8 cellular contexts compared by ENCODE assay signal in the genomic region with DNA sequence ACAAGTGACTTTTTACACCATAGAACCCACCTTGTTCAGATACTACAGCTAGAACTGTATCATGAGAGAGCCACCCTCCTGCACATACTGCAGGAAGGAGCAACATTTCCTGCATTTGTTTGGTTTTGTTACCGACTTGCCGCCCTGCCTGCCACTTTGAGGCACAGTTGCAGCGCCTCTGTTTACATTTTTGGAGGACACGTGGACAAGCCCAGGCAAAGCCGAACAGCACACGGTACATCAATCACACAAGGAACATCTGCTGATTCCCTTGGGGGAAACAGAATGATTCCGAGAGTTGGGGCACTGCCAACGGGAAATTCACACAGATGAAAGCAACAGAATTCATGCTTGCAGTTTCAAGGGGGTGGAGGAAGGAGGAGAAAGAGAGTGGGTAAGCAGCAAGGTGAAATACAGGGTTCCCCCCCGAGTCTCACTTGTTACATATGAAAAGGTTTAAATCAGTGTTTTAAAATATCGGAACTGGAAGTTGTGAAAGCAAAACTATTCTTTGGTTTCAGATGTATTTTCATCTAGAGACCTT.
DNase-seq lines count a peak whose midpoint lies in the region; ATAC-seq and TF ChIP-seq lines count a peak whose summit lies in the region.

No MANE protein-coding gene starts in this region.

- no peak overlapping the region for H2BK120ac ChIP-seq in neuronal stem cell (ENCODE audit: low read depth, low read length)

- H2AFZ ChIP-seq in neuronal stem cell (ENCODE audit: low read length), result peak overlapping the region; percentile 85

- H2BK12ac ChIP-seq in neuronal stem cell (ENCODE audit: low read length), result no peak overlapping the region

- no peak overlapping the region for H2BK15ac ChIP-seq in neuronal stem cell (ENCODE audit: low read length)

- no peak overlapping the region for H2AK5ac ChIP-seq in neuronal stem cell (ENCODE audit: low read depth, low read length)

- H3K4me3 ChIP-seq in esophagus muscularis mucosa (peak overlapping the region; percentile 33 to 54 (median 42)), neuronal stem cell (ENCODE audit: low read length in 2 of 2) (no peak overlapping the region)

- H3K36me3 ChIP-seq in esophagus muscularis mucosa (no peaks in the 10 kb centered on the region), neuronal stem cell (replicated peaks in 1 of 2; ENCODE audit: control insufficient read depth in 2 of 2, insufficient read depth in 2 of 2, low read length in 2 of 2) (no peaks in the 10 kb centered on the region)

- under 1% methylated on average over 10 of the region's 10 CpGs for WGBS in esophagus muscularis mucosa
- no CpG with 5 or more reads among the region's 10 CpGs for WGBS in neuronal stem cell (ENCODE audit: extremely low coverage in 2 of 2, insufficient read length in 2 of 2, insufficient replicate concordance in 1 of 2), 2 donors

- peaks cover 36 to 74% (median 72%) of the 10 kb centered on the region in 4 donors for H3K4me1 ChIP-seq in esophagus muscularis mucosa
- H3K4me1 ChIP-seq in neuronal stem cell (ENCODE audit: control insufficient read depth in 2 of 2, insufficient read depth in 1 of 2, low read depth in 1 of 2, low read length in 2 of 2), result peaks cover 4 to 13% of the 10 kb centered on the region in 2 donors

- no peak overlapping the region for H4K8ac ChIP-seq in neuronal stem cell (ENCODE audit: low read depth, low read length)

- H2BK5ac ChIP-seq in neuronal stem cell (ENCODE audit: low read length), result no peak overlapping the region

- H3K4me2 ChIP-seq in neuronal stem cell (ENCODE audit: insufficient read depth, low read length, poor library complexity, severe bottlenecking), result no peak overlapping the region

- peak overlapping the region; percentile 44 for H3K18ac ChIP-seq in neuronal stem cell (ENCODE audit: low read length)

- intact Hi-C loops in esophagus muscularis mucosa (cut with DNase I), result loop anchor here (5.0 kb wide), 1 partner anchor 37 kb away; no protein-coding TSS in a partner anchor

- no peak overlapping the region for H3K9ac ChIP-seq in neuronal stem cell (ENCODE audit: low read depth, low read length, poor library complexity)

- TF ChIP-seq CTCF in AG09319 (IDR thresholded peaks at IDR 0.05; ENCODE audit: low read depth, low read length) (no peak), esophagus muscularis mucosa (IDR thresholded peaks at IDR 0.05) (no peak)

- no peak overlapping the region for H3K23ac ChIP-seq in neuronal stem cell (ENCODE audit: low read depth, low read length, poor library complexity)

- DNase-seq in AG09319 (ENCODE audit: extremely low read depth, low read depth) (peak; percentile 42), NCI-H345 (lab: John Stamatoyannopoulos, UW) (peak; percentile 96), activated T-cell treated with anti-CD3 and anti-CD28 coated beads for 24 hours (ENCODE audit: low read depth) (peak; percentile 23), esophagus muscularis mucosa (ENCODE audit: extremely low spot score) (peak; percentile 93), neuronal stem cell (ENCODE audit: low spot score) (no peak), ureter (ENCODE audit: low spot score) (peak; percentile 76)

- no peak overlapping the region for H3K14ac ChIP-seq in neuronal stem cell (ENCODE audit: low read length)

- H3K9me3 ChIP-seq in esophagus muscularis mucosa (no peaks in the 10 kb centered on the region), neuronal stem cell (replicated peaks in 1 of 2; ENCODE audit: control insufficient read depth in 2 of 2, insufficient read depth in 1 of 2, low read depth in 1 of 2, low read length in 2 of 2) (no peaks in the 10 kb centered on the region)

- no peaks in the 10 kb centered on the region for H3K27me3 ChIP-seq in esophagus muscularis mucosa
- H3K27me3 ChIP-seq in neuronal stem cell (ENCODE audit: control insufficient read depth in 3 of 3, insufficient read depth in 3 of 3, low read depth in 1 of 3, low read length in 3 of 3), result no peaks in the 10 kb centered on the region

- H3K79me1 ChIP-seq in neuronal stem cell (ENCODE audit: low read depth, low read length), result no peaks in the 10 kb centered on the region

- H3K27ac ChIP-seq in esophagus muscularis mucosa (replicated peaks in 1 of 4), result peak overlapping the region; percentile 65 to 88 (median 84)
- H3K27ac ChIP-seq in neuronal stem cell (replicated peaks; ENCODE audit: low read length), result no peak overlapping the region

- TF ChIP-seq POLR2A in esophagus muscularis mucosa (IDR thresholded peaks at IDR 0.05; ENCODE audit: low read depth), result no peak

- no peak overlapping the region for H4K91ac ChIP-seq in neuronal stem cell (ENCODE audit: low read depth, low read length, poor library complexity)

- peak; percentile 77 for ATAC-seq in GM18867 (IDR thresholded peaks at IDR 0.05; ENCODE audit: unreplicated experiment)
- ATAC-seq in HG03060 (IDR thresholded peaks at IDR 0.05; ENCODE audit: low read depth, unreplicated experiment), result peak; percentile 74

- H3K4ac ChIP-seq in neuronal stem cell (ENCODE audit: low read length), result no peak overlapping the region

- peak; percentile 34 for TF ChIP-seq EP300 in esophagus muscularis mucosa (IDR thresholded peaks at IDR 0.05)

Comparison
In these comparisons a context has a peak if more than half of its experiments do, and no peak if none do; other contexts are left out.
1. H3K4me3 ChIP-seq: peak in esophagus muscularis mucosa (4 of 4); none in neuronal stem cell (0 of 2).